24 cellular contexts compared by ENCODE assay signal in the genomic region with DNA sequence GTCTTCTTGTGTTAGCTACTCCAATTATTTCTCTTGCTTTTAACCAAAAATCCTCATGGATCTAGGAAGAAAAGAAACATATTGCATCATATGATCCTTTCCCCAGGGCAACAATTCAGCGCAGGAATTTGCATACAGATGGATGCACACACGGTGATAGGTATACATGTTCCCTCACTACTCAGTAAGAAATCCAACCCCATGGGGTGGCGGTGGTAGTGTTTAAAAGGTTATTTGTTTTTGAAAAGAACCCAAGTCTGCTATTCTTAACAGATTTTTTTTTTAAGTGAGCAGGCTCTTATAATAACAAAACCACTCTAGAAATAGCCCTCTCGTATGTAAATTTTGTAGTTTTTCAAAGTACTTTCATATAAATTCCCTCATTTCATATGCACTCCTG. TPM values are rescaled to one million over a fixed set of nuclear protein-coding genes. Genes with fewer than 3 reads are reported as not detected.
DNase-seq lines count a peak whose midpoint lies in the region; ATAC-seq and TF ChIP-seq lines count a peak whose summit lies in the region.
"Had no signal": no experiment of that assay in that cellular context is flagged by ENCODE, and none has a peak within 500 bp of the region (broad histone marks: within the 10 kb centered on the region; RNA-seq: fewer than 3 reads in every experiment).

No MANE protein-coding gene starts in this region.

- no peak overlapping the region for H2AK5ac ChIP-seq in H9 (ENCODE audit: insufficient read length, low read length)

- no peak overlapping the region for H2AFZ ChIP-seq in H9 (ENCODE audit: low read length)

- TF ChIP-seq CTCF in H9 (conservative IDR thresholded peaks at IDR 0.05) (no peak), brain (conservative IDR thresholded peaks at IDR 0.05) (no peak)

- peaks cover 7% of the 10 kb centered on the region for H3K23me2 ChIP-seq in H9 (ENCODE audit: insufficient read length, low read depth, low read length, poor library complexity, severe bottlenecking)

- WGBS in H9 (ENCODE audit: extremely low coverage, insufficient read length, low lambda C conversion rate) = no CpG with 5 or more reads among the region's 4 CpGs

- no peaks in the 10 kb centered on the region for H3K36me3 ChIP-seq in ES-I3 (ENCODE audit: insufficient read depth, low read length)
- H3K36me3 ChIP-seq in effector memory CD4-positive, alpha-beta T cell (ENCODE audit: control insufficient read depth, insufficient read depth, low read length) = no peaks in the 10 kb centered on the region

- H3K4me1 ChIP-seq in ES-I3 (ENCODE audit: insufficient read depth, low read length) (peaks cover 37% of the 10 kb centered on the region), H9 (ENCODE audit: insufficient read depth, low read length) (peaks cover 16% of the 10 kb centered on the region; the same call in 1 of the 2 replicates)
- H3K4me1 ChIP-seq in effector memory CD4-positive, alpha-beta T cell (ENCODE audit: control insufficient read depth, insufficient read depth, low read length, poor library complexity, severe bottlenecking) = no peaks in the 10 kb centered on the region

- H3K9ac ChIP-seq in ES-I3 (ENCODE audit: low read depth, low read length) (0 out of 2 replicates have a peak overlapping the region, but pooled peaks have one; percentile 9), H9 (ENCODE audit: extremely low read depth, insufficient read length, low read length) (no peak overlapping the region)

- no peak overlapping the region for H3K56ac ChIP-seq in H9 (ENCODE audit: insufficient read length, low read depth, low read length)

- H3K27ac ChIP-seq in H9 (ENCODE audit: insufficient read length, low read depth, low read length) = no peak overlapping the region
- H3K27ac ChIP-seq in effector memory CD4-positive, alpha-beta T cell (ENCODE audit: insufficient read depth, low read length, poor library complexity, severe bottlenecking) = no peak overlapping the region
- H3K27ac ChIP-seq: RWPE1 had no signal

- H3K18ac ChIP-seq in H9 (ENCODE audit: insufficient read length, low read depth, low read length) = no peak overlapping the region

- H4K8ac ChIP-seq in H9 (replicated peaks; ENCODE audit: insufficient read length, low read depth, low read length) = no peak overlapping the region

- H3K79me1 ChIP-seq in H9 (ENCODE audit: insufficient read depth, low read depth, low read length, poor library complexity, severe bottlenecking) = no peaks in the 10 kb centered on the region

- no peak overlapping the region for H3K23ac ChIP-seq in H9 (ENCODE audit: insufficient read length, low read depth, low read length)

- no peak overlapping the region for H2BK15ac ChIP-seq in H9 (ENCODE audit: low read depth, low read length)

- no peaks in the 10 kb centered on the region for H3K79me2 ChIP-seq in H9 (ENCODE audit: insufficient read depth, low read length)

- H3K14ac ChIP-seq in H9 (ENCODE audit: insufficient read depth, low read length) = no peak overlapping the region

- H3K27me3 ChIP-seq in H9 (ENCODE audit: insufficient read depth, low read length) = peaks cover 3% of the 10 kb centered on the region; the same call in 1 of the 2 replicates
- peaks cover 2% of the 10 kb centered on the region for H3K27me3 ChIP-seq in effector memory CD4-positive, alpha-beta T cell (replicated peaks; ENCODE audit: control insufficient read depth, insufficient read depth, low read length, poor library complexity, severe bottlenecking)

- H2BK5ac ChIP-seq in H9 (ENCODE audit: insufficient read length, low read length) = no peak overlapping the region

- H2BK12ac ChIP-seq in H9 (ENCODE audit: insufficient read length, low read depth, low read length) = no peak overlapping the region

- H3K4me3 ChIP-seq in effector memory CD4-positive, alpha-beta T cell (ENCODE audit: insufficient read depth, low read depth, low read length, poor library complexity, severe bottlenecking) = no peak overlapping the region
- H3K4me3 ChIP-seq: GM12878, K562 had no signal

- H2BK20ac ChIP-seq in H9 (ENCODE audit: low read depth, low read length, poor library complexity, severe bottlenecking) = no peak overlapping the region

- H3K27ac Mint-ChIP-seq in H9 = peak overlapping the region; percentile 11 to 95 (median 44)
- H3K27ac Mint-ChIP-seq in brain = peak overlapping the region in 3 of 5 experiments; percentile 31 to 52 (median 32)
- H3K27ac Mint-ChIP-seq in activated T-cell treated with anti-CD3 and anti-CD28 coated beads, Interleukin-2, amount 50 U/mL, for 72 hours = no peak overlapping the region
- H3K27ac Mint-ChIP-seq: CD4-positive, CD25-positive, alpha-beta regulatory T cell had no signal

- H3K4me1 Mint-ChIP-seq in H9 (peaks cover 48 to 51% of the 10 kb centered on the region in 2 experiments), brain (peaks cover 24% of the 10 kb centered on the region)
- no peaks in the 10 kb centered on the region for H3K4me1 Mint-ChIP-seq in activated T-cell treated with anti-CD3 and anti-CD28 coated beads, Interleukin-2, amount 50 U/mL, for 72 hours (ENCODE audit: low read depth)
- H3K4me1 Mint-ChIP-seq: CD4-positive, CD25-positive, alpha-beta regulatory T cell had no signal

- H3K36me3 Mint-ChIP-seq in H9 (ENCODE audit: insufficient read depth in 1 of 3, low read depth in 3 of 3) (peaks cover 5 to 18% (median 10%) of the 10 kb centered on the region in 3 experiments; a peak in 6 of 7 replicates), brain (no peaks in the 10 kb centered on the region)
- no peaks in the 10 kb centered on the region for H3K36me3 Mint-ChIP-seq in activated T-cell treated with anti-CD3 and anti-CD28 coated beads, Interleukin-2, amount 50 U/mL, for 72 hours (ENCODE audit: insufficient read depth in 2 of 2)
- H3K36me3 Mint-ChIP-seq: CD4-positive, CD25-positive, alpha-beta regulatory T cell had no signal

- no peaks in the 10 kb centered on the region for H4K20me1 ChIP-seq in H9 (ENCODE audit: control insufficient read depth, insufficient read depth, insufficient read length)

- H3K4me2 ChIP-seq in H9 (ENCODE audit: insufficient read depth, insufficient read length, low read length) = peak overlapping the region; percentile 51

- no peak overlapping the region for H3T11ph ChIP-seq in H9 (ENCODE audit: low read length)

- H4K5ac ChIP-seq in H9 (ENCODE audit: insufficient read length, low read depth, low read length) = no peak overlapping the region

- H3K4me3 Mint-ChIP-seq in H9 = peak overlapping the region; percentile 2 to 35; a peak in 3 of 5 replicates
- peak overlapping the region in 4 of 5 experiments; percentile 8 to 19 (median 12) for H3K4me3 Mint-ChIP-seq in brain
- no peak overlapping the region for H3K4me3 Mint-ChIP-seq in activated T-cell treated with anti-CD3 and anti-CD28 coated beads, Interleukin-2, amount 50 U/mL, for 72 hours
- H3K4me3 Mint-ChIP-seq: CD4-positive, CD25-positive, alpha-beta regulatory T cell had no signal

- peaks cover 3% of the 10 kb centered on the region for H3K27me3 Mint-ChIP-seq in H9 (ENCODE audit: low read depth)
- H3K27me3 Mint-ChIP-seq in brain = peaks cover 20% of the 10 kb centered on the region
- peaks cover 39% of the 10 kb centered on the region for H3K27me3 Mint-ChIP-seq in activated T-cell treated with anti-CD3 and anti-CD28 coated beads, Interleukin-2, amount 50 U/mL, for 72 hours (ENCODE audit: low read depth)

- DNase-seq in H9 (no peak), NCI-H146 (lab: John Stamatoyannopoulos, UW) (peak; percentile 90), Right ventricle myocardium inferior (ENCODE audit: missing footprints) (no peak), activated gamma-delta T cell treated with Interleukin-2 at 50 U/mL for 16 hours (no peak)
- no peak for DNase-seq in activated T-cell treated with anti-CD3 and anti-CD28 coated beads, Interleukin-2, amount 50 U/mL, for 72 hours
- DNase-seq in effector memory CD4-positive, alpha-beta T cell = no peak
- DNase-seq: CD4-positive, CD25-positive, alpha-beta regulatory T cell; COR-L47; DMS 273 treated with DMSO at 0.1 percent for 48 hours; DMS79 treated with DMSO at 0.1 percent for 48 hours; MM.1S; NCI-H1048; NCI-H1694 treated with DMSO at 0.1 percent for 48 hours; NCI-H2081 treated with DMSO at 0.1 percent for 48 hours; NCI-H345; NCI-H524 treated with DMSO at 0.1 percent for 48 hours had no signal

- peaks cover 12 to 15% of the 10 kb centered on the region in 2 experiments for H3K9me3 Mint-ChIP-seq in H9
- H3K9me3 Mint-ChIP-seq in brain = peaks cover 0 to 12% (median 4%) of the 10 kb centered on the region in 5 experiments
- H3K9me3 Mint-ChIP-seq in activated T-cell treated with anti-CD3 and anti-CD28 coated beads, Interleukin-2, amount 50 U/mL, for 72 hours = no peaks in the 10 kb centered on the region

- no peak overlapping the region for H2BK120ac ChIP-seq in H9 (ENCODE audit: low read depth, low read length, poor library complexity, severe bottlenecking)

- H4K91ac ChIP-seq in H9 (ENCODE audit: insufficient read length, low read depth, low read length) = no peak overlapping the region

- ATAC-seq in activated T-cell treated with anti-CD3 and anti-CD28 coated beads, Interleukin-2, amount 50 U/mL, for 72 hours (replicated peaks in 1 of 2) = no peak
- ATAC-seq in Right ventricle myocardium inferior = no peak
- ATAC-seq: GM12878, HCT116, K562, SK-N-SH treated with all-trans-retinoic acid at 6 μM for 48 hours had no signal

- no peak overlapping the region for H3K4ac ChIP-seq in H9 (ENCODE audit: low read depth, low read length)

- H3K9me3 ChIP-seq in ES-I3 (ENCODE audit: control insufficient read depth, insufficient read depth, low read length) (no peaks in the 10 kb centered on the region), H9 (ENCODE audit: control insufficient read depth, low read depth, low read length) (no peaks in the 10 kb centered on the region)
- H3K9me3 ChIP-seq in effector memory CD4-positive, alpha-beta T cell (ENCODE audit: control insufficient read depth, low read length) = no peaks in the 10 kb centered on the region

- intact Hi-C loops in Right ventricle myocardium inferior (cut with DNase I) = no loop called here

RNA-seq across cellular contexts. Expression of a gene that starts 4.2 kb away (rescaled TPM):
- total RNA-seq in H9 (2021) (74.6 and 75.5 TPM in 2 replicates), Right ventricle myocardium inferior (not detected)
- 1.3 TPM for polyA plus RNA-seq in brain (ENCODE audit: insufficient read depth, low read depth, low replicate concordance)
- not detected for total RNA-seq in activated T-cell treated with anti-CD3 and anti-CD28 coated beads, Interleukin-2, amount 50 U/mL, for 72 hours
- total RNA-seq: CD4-positive, CD25-positive, alpha-beta regulatory T cell; GM12878; T-helper 2 cell treated with Interferon-gamma antibody and Interleukin-4, amounts not matched to agents 100 ng/mL and 5 ng/mL, for 36 hours had no signal
- polyA plus RNA-seq: CD4-positive, CD25-positive, alpha-beta regulatory T cell; GM12878 had no signal

Comparison
In these comparisons a context has a peak if more than half of its experiments do, and no peak if none do; other contexts are left out.
1. H3K4me3 Mint-ChIP-seq: peak in H9 (2 of 2) and brain (4 of 5); none in activated T-cell treated with anti-CD3 and anti-CD28 coated beads, Interleukin-2, amount 50 U/mL, for 72 hours (0 of 2).
2. RNA of a gene that starts 4.2 kb away (total RNA-seq): 74.6 to 75.5 TPM in H9; not detected in Right ventricle myocardium inferior (single experiment) and not detected in activated T-cell treated with anti-CD3 and anti-CD28 coated beads, Interleukin-2, amount 50 U/mL, for 72 hours; every median in the first group is over 10 times any median in the second.